ENCODE assay signal across 1 cellular context in genomic region chr5:134845852-134846640, GRCh38.
TF ChIP-seq lines count a peak whose summit lies in the region.

Gene C5orf24 (plus strand): TSS chr5:134845968. CDS start chr5:134854901, 8,933 bp downstream.

TF ChIP-seq in HepG2, 621 proteins besides CTCF, POLR2A, EP300 and RAD21 (continued from another document and continues in another):
- TF ChIP-seq ZNF318 (CRISPR knock-in tag; IDR thresholded peaks at IDR 0.05), result 0 out of 2 replicates have a peak, but pooled peaks have one; percentile 58
- TF ChIP-seq MIER2 (CRISPR knock-in tag; IDR thresholded peaks at IDR 0.05), result no peak
- TF ChIP-seq, protein P1, sequence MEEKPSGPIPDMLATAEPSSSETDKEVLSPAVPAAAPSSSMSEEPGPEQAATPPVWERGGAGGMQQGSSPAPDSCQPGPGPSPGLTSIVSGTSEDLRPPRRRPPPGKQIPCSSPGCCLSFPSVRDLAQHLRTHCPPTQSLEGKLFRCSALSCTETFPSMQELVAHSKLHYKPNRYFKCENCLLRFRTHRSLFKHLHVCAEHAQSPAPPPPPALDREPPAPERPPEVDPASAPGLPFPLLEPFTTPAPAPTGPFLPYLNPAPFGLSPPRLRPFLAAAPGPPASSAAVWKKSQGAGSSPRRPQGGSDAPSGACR (CRISPR knock-in tag; IDR thresholded peaks at IDR 0.05), result no peak; the same call in 1 of the 2 replicates
- TF ChIP-seq GMEB1 (CRISPR knock-in tag; IDR thresholded peaks at IDR 0.05; ENCODE audit: borderline replicate concordance), result peak; percentile 99
- peak; percentile 52; the same call in 1 of the 2 replicates for TF ChIP-seq ZNF629 (CRISPR knock-in tag; conservative IDR thresholded peaks at IDR 0.05)
- peak; percentile 78 for TF ChIP-seq ZNF143 (CRISPR knock-in tag; IDR thresholded peaks at IDR 0.05)
- no peak for TF ChIP-seq ZNF674 (CRISPR knock-in tag; IDR thresholded peaks at IDR 0.05; ENCODE audit: low read depth)
- no peak for TF ChIP-seq ZBTB37 (CRISPR knock-in tag; IDR thresholded peaks at IDR 0.05)
- TF ChIP-seq FOXM1 (CRISPR knock-in tag; IDR thresholded peaks at IDR 0.05), result no peak
- TF ChIP-seq, protein P2, sequence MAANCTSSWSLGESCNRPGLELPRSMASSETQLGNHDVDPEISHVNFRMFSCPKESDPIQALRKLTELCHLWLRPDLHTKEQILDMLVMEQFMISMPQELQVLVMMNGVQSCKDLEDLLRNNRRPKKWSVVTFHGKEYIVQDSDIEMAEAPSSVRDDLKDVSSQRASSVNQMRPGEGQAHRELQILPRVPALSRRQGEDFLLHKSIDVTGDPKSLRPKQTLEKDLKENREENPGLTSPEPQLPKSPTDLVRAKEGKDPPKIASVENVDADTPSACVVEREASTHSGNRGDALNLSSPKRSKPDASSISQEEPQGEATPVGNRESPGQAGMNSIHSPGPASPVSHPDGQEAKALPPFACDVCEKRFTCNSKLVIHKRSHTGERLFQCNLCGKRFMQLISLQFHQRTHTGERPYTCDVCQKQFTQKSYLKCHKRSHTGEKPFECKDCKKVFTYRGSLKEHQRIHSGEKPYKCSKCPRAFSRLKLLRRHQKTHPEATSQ (CRISPR knock-in tag; IDR thresholded peaks at IDR 0.05; ENCODE audit: borderline replicate concordance), result peak; percentile 88; the same call in 1 of the 2 replicates
- 0 out of 2 replicates have a peak, but pooled peaks have one; percentile 23 for TF ChIP-seq ISX (CRISPR knock-in tag; conservative IDR thresholded peaks at IDR 0.05)
- 0 out of 2 replicates have a peak, but pooled peaks have one; percentile 12 for TF ChIP-seq PPARG (CRISPR knock-in tag; conservative IDR thresholded peaks at IDR 0.05)
- TF ChIP-seq ZBTB10 (CRISPR knock-in tag; IDR thresholded peaks at IDR 0.05; ENCODE audit: borderline replicate concordance), result 0 out of 2 replicates have a peak, but pooled peaks have one; percentile 57
- peak; percentile 50; the same call in 1 of the 2 replicates for TF ChIP-seq ZNF263 (CRISPR knock-in tag; IDR thresholded peaks at IDR 0.05)
- TF ChIP-seq, protein P3, sequence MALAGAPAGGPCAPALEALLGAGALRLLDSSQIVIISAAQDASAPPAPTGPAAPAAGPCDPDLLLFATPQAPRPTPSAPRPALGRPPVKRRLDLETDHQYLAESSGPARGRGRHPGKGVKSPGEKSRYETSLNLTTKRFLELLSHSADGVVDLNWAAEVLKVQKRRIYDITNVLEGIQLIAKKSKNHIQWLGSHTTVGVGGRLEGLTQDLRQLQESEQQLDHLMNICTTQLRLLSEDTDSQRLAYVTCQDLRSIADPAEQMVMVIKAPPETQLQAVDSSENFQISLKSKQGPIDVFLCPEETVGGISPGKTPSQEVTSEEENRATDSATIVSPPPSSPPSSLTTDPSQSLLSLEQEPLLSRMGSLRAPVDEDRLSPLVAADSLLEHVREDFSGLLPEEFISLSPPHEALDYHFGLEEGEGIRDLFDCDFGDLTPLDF (CRISPR knock-in tag; IDR thresholded peaks at IDR 0.05), result peak; percentile 89
- peak; percentile 31 for TF ChIP-seq HNRNPH1 (optimal IDR thresholded peaks at IDR 0.05; ENCODE audit: low read depth, low read length)
- TF ChIP-seq ZNF749 (CRISPR knock-in tag; IDR thresholded peaks at IDR 0.05; ENCODE audit: borderline replicate concordance), result no peak; the same call in none of the 2 replicates
- TF ChIP-seq SMAD1 (CRISPR knock-in tag; IDR thresholded peaks at IDR 0.05; ENCODE audit: borderline replicate concordance, low read depth), result no peak
- TF ChIP-seq MLXIP (CRISPR knock-in tag; IDR thresholded peaks at IDR 0.05; ENCODE audit: borderline replicate concordance), result peak; percentile 78; the same call in 1 of the 2 replicates
- 0 out of 2 replicates have a peak, but pooled peaks have one; percentile 15 for TF ChIP-seq ZNF549 (CRISPR knock-in tag; IDR thresholded peaks at IDR 0.05)
- TF ChIP-seq, protein P4, sequence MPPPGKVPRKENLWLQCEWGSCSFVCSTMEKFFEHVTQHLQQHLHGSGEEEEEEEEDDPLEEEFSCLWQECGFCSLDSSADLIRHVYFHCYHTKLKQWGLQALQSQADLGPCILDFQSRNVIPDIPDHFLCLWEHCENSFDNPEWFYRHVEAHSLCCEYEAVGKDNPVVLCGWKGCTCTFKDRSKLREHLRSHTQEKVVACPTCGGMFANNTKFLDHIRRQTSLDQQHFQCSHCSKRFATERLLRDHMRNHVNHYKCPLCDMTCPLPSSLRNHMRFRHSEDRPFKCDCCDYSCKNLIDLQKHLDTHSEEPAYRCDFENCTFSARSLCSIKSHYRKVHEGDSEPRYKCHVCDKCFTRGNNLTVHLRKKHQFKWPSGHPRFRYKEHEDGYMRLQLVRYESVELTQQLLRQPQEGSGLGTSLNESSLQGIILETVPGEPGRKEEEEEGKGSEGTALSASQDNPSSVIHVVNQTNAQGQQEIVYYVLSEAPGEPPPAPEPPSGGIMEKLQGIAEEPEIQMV (CRISPR knock-in tag; IDR thresholded peaks at IDR 0.05; ENCODE audit: low read depth), result peak; percentile 92; the same call in 1 of the 2 replicates
- no peak for TF ChIP-seq SRF (IDR thresholded peaks at IDR 0.05; ENCODE audit: low read depth, low read length)
